11 cellular contexts compared by ENCODE assay signal in genomic region chr7:156903232-156903909, GRCh38. TPM values are rescaled to one million over a fixed set of nuclear protein-coding genes. Genes with fewer than 3 reads are reported as not detected.
DNase-seq lines count a peak whose midpoint lies in the region; ATAC-seq, FAIRE-seq and TF ChIP-seq lines count a peak whose summit lies in the region.
"Had no signal": no experiment of that assay in that cellular context is flagged by ENCODE, and none has a peak within 500 bp of the region (broad histone marks: within the 10 kb centered on the region; RNA-seq: fewer than 3 reads in every experiment).

No MANE protein-coding gene starts in this region.

- no peaks in the 10 kb centered on the region for H3K27me3 ChIP-seq in bronchial epithelial cell (ENCODE audit: control insufficient read depth, insufficient read depth, low read length)
- H3K27me3 ChIP-seq: SJSA1 had no signal

- peak overlapping the region; percentile 57 for H3K27ac Mint-ChIP-seq in Calu3 (ENCODE audit: unreplicated experiment)
- H3K27ac Mint-ChIP-seq in mesothelial cell of epicardium: no peak overlapping the region

- H3K4me3 Mint-ChIP-seq in Calu3 (ENCODE audit: low read depth, unreplicated experiment): peak overlapping the region; percentile 34
- no peak overlapping the region for H3K4me3 Mint-ChIP-seq in mesothelial cell of epicardium

- no peak overlapping the region for H3K4me3 ChIP-seq in bronchial epithelial cell (ENCODE audit: low read depth, low read length)
- H3K4me3 ChIP-seq: SJSA1 had no signal

- BruUV-seq in Calu3 (replicated peaks; lab: Mats Ljungman, UMichigan): no TSS peak

- H3K9me3 Mint-ChIP-seq in Calu3 (ENCODE audit: low read depth, unreplicated experiment) (no peaks in the 10 kb centered on the region), mesothelial cell of epicardium (no peaks in the 10 kb centered on the region)

- H3K36me3 Mint-ChIP-seq in Calu3 (ENCODE audit: insufficient read depth, unreplicated experiment) (no peaks in the 10 kb centered on the region), mesothelial cell of epicardium (no peaks in the 10 kb centered on the region)

- intact Hi-C loops in Calu3 (cut with micrococcal nuclease; ENCODE audit: unreplicated experiment): no loop called here

- no peak for TF ChIP-seq CTCF in Calu3 (IDR thresholded peaks at IDR 0.05; ENCODE audit: unreplicated experiment)
- no peak for TF ChIP-seq CTCF in bronchial epithelial cell (IDR thresholded peaks at IDR 0.05; ENCODE audit: insufficient read depth, low read length, severe bottlenecking)
- TF ChIP-seq CTCF in mesothelial cell of epicardium (IDR thresholded peaks at IDR 0.05; ENCODE audit: unreplicated experiment): no peak

- CTCF ChIA-PET in Calu3 (lab: Charles Lee): no interaction called here

- peaks cover 13% of the 10 kb centered on the region for H3K4me1 Mint-ChIP-seq in Calu3 (ENCODE audit: low read depth, unreplicated experiment)
- H3K4me1 Mint-ChIP-seq in mesothelial cell of epicardium: no peaks in the 10 kb centered on the region

- H3K36me3 ChIP-seq in bronchial epithelial cell (ENCODE audit: control insufficient read depth, insufficient read depth, low read length): no peaks in the 10 kb centered on the region
- H3K36me3 ChIP-seq: SJSA1 had no signal

- FAIRE-seq in bronchial epithelial cell (lab: Jason Lieb, UNC): peak; percentile 40
- FAIRE-seq: H1 had no signal

- no peak for ATAC-seq in GM21717 (IDR thresholded peaks at IDR 0.05; ENCODE audit: unreplicated experiment)

- peak; percentile 58 for DNase-seq in Calu3
- DNase-seq in NCI-H226: peak; percentile 46
- DNase-seq in bronchial epithelial cell (ENCODE audit: low read depth): peak; percentile 79
- DNase-seq in lung microvascular endothelial cell (ENCODE audit: low read depth in 2 of 2): peak; percentile 52 to 91
- DNase-seq in GF-D8 (lab: John Stamatoyannopoulos, UW): no peak
- DNase-seq in NCI-H187 (lab: John Stamatoyannopoulos, UW): no peak
- no peak for DNase-seq in mesothelial cell of epicardium (ENCODE audit: low spot score in 2 of 2, unreplicated experiment in 2 of 2)
- DNase-seq: mesenchymal stem cell had no signal

- H3K27me3 Mint-ChIP-seq in Calu3 (ENCODE audit: unreplicated experiment) (no peaks in the 10 kb centered on the region), mesothelial cell of epicardium (ENCODE audit: low read depth) (no peaks in the 10 kb centered on the region)

RNA-seq across cellular contexts. Expression of gene LMBR1, which starts 10.4 kb away (rescaled TPM):
- total RNA-seq in Calu3 (2022) (85.8 and 91.1 TPM in 2 replicates), bronchial epithelial cell (73.7 and 79.6 TPM in 2 replicates), lung microvascular endothelial cell (95.2 and 125 TPM in 2 replicates), mesothelial cell of epicardium (61.9 to 69.3 TPM (median 62.3 TPM) in 3 replicates)

RNA-seq across cellular contexts. Expression of gene NOM1, which starts 46.1 kb away (rescaled TPM):
- 32.9 and 35.1 TPM in 2 replicates for total RNA-seq in Calu3 (2022)
- total RNA-seq in bronchial epithelial cell: 13.7 and 17.6 TPM in 2 replicates
- total RNA-seq in lung microvascular endothelial cell: 15.1 and 16.8 TPM in 2 replicates
- 27.0 to 29.3 TPM (median 29.1 TPM) in 3 replicates for total RNA-seq in mesothelial cell of epicardium

Comparison
In these comparisons a context has a peak if more than half of its experiments do, and no peak if none do; other contexts are left out.
1. DNase-seq: peak in Calu3 (single experiment), NCI-H226 (single experiment), bronchial epithelial cell (single experiment) and lung microvascular endothelial cell (2 of 2); none in GF-D8 (single experiment), NCI-H187 (0 of 2) and mesothelial cell of epicardium (0 of 2).